1 cellular context compared by ENCODE assay signal in genomic region chr7:155619634-155620271, GRCh38.
A peak's percentile ranks its signal among the peaks of the same experiment; 100 is the strongest.
TF ChIP-seq lines count a peak whose summit lies in the region.

No MANE protein-coding gene starts in this region.

TF ChIP-seq in HepG2, 621 proteins besides CTCF, POLR2A, EP300 and RAD21 (continued from another document and continues in another):
- TF ChIP-seq TIGD3 (CRISPR knock-in tag; IDR thresholded peaks at IDR 0.05; ENCODE audit: borderline replicate concordance) (no peak), ZNF317 (CRISPR knock-in tag; IDR thresholded peaks at IDR 0.05) (no peak), KDM2A (CRISPR knock-in tag; IDR thresholded peaks at IDR 0.05; ENCODE audit: borderline replicate concordance, low read depth) (no peak; the same call in 1 of the 2 replicates), EHMT2 (IDR thresholded peaks at IDR 0.05; ENCODE audit: borderline replicate concordance, low read depth, low read length) (0 out of 2 replicates have a peak, but pooled peaks have one; percentile 22), PBX3 (CRISPR knock-in tag; IDR thresholded peaks at IDR 0.05; ENCODE audit: borderline replicate concordance) (no peak), SKIL (CRISPR knock-in tag; IDR thresholded peaks at IDR 0.05; ENCODE audit: borderline replicate concordance) (0 out of 2 replicates have a peak, but pooled peaks have one; percentile 36), CHCHD3 (CRISPR knock-in tag; IDR thresholded peaks at IDR 0.05) (no peak), AHDC1 (CRISPR knock-in tag; IDR thresholded peaks at IDR 0.05; ENCODE audit: borderline replicate concordance) (no peak), HMGA1 (CRISPR knock-in tag; conservative IDR thresholded peaks at IDR 0.05) (no peak), HDAC1 (CRISPR knock-in tag; IDR thresholded peaks at IDR 0.05) (no peak), ZNF326 (CRISPR knock-in tag; IDR thresholded peaks at IDR 0.05; ENCODE audit: borderline replicate concordance) (no peak), PHF5A (CRISPR knock-in tag; IDR thresholded peaks at IDR 0.05; ENCODE audit: low read depth, unreplicated experiment) (no peak), ZNF101 (CRISPR knock-in tag; IDR thresholded peaks at IDR 0.05; ENCODE audit: borderline replicate concordance, low read depth) (no peak), ZNF407 (CRISPR knock-in tag; IDR thresholded peaks at IDR 0.05; ENCODE audit: not compliant biosample characterization) (no peak), EED (CRISPR knock-in tag; IDR thresholded peaks at IDR 0.05) (no peak), ATF7 (IDR thresholded peaks at IDR 0.05) (no peak), ATF7 (CRISPR knock-in tag; IDR thresholded peaks at IDR 0.05) (no peak), TBL1XR1 (IDR thresholded peaks at IDR 0.05; ENCODE audit: borderline replicate concordance, low read length, partially characterized antibody) (no peak), ZBTB46 (CRISPR knock-in tag; IDR thresholded peaks at IDR 0.05; ENCODE audit: borderline replicate concordance) (no peak), FIP1L1 (IDR thresholded peaks at IDR 0.05; ENCODE audit: borderline replicate concordance, insufficient read depth, low read depth, low read length) (no peak), ZNF230 (CRISPR knock-in tag; IDR thresholded peaks at IDR 0.05) (no peak), CREBL2 (CRISPR knock-in tag; IDR thresholded peaks at IDR 0.05; ENCODE audit: borderline replicate concordance) (no peak), ZNF251 (CRISPR knock-in tag; IDR thresholded peaks at IDR 0.05) (no peak), HES4 (CRISPR knock-in tag; IDR thresholded peaks at IDR 0.05; ENCODE audit: borderline replicate concordance) (no peak), MYNN (CRISPR knock-in tag; IDR thresholded peaks at IDR 0.05; ENCODE audit: low read depth) (no peak), ZNF704 (CRISPR knock-in tag; IDR thresholded peaks at IDR 0.05; ENCODE audit: borderline replicate concordance) (no peak), ZNF614 (CRISPR knock-in tag; IDR thresholded peaks at IDR 0.05; ENCODE audit: borderline replicate concordance) (no peak), NR1H2 (CRISPR knock-in tag; IDR thresholded peaks at IDR 0.05; ENCODE audit: borderline replicate concordance, low read depth) (no peak), ZNF569 (CRISPR knock-in tag; IDR thresholded peaks at IDR 0.05; ENCODE audit: borderline replicate concordance) (no peak), ZNF432 (CRISPR knock-in tag; IDR thresholded peaks at IDR 0.05; ENCODE audit: borderline replicate concordance) (no peak), ZC3H13 (CRISPR knock-in tag; IDR thresholded peaks at IDR 0.05) (no peak), ZNF256 (CRISPR knock-in tag; conservative IDR thresholded peaks at IDR 0.05) (no peak)
